1 cellular context compared by ENCODE assay signal in genomic region chr1:149558350-149558825, GRCh38.
TF ChIP-seq lines count a peak whose summit lies in the region.

No MANE protein-coding gene starts in this region.

TF ChIP-seq in GM12878, 131 proteins besides CTCF, POLR2A, EP300 and RAD21 (continued from another document):
- peak; percentile 52; the same call in 1 of the 2 replicates for TF ChIP-seq SREBF2 (IDR thresholded peaks at IDR 0.05; ENCODE audit: low read length)
